Comparison of ENCODE assay signal across 16 cellular contexts in genomic region chr12:88453323-88453722, GRCh38.
"Had no signal": no experiment of that assay in that cellular context is flagged by ENCODE, and none has a peak within 500 bp of the region (broad histone marks: within the 10 kb centered on the region; RNA-seq: fewer than 3 reads in every experiment).

No MANE protein-coding gene starts in this region.

- H3K27ac Mint-ChIP-seq: activated naive CD8-positive, alpha-beta T cell; natural killer cell treated with Interleukin-12 subunit alpha and Interleukin-12 subunit beta and Interleukin-15 and Interleukin-18, amount 100 ng/mL, for 72 hours had no signal

- H3K4me3 ChIP-seq: ascending aorta, coronary artery, mucosa of descending colon, psoas muscle, thoracic aorta had no signal

- DNase-seq: activated CD4-positive, alpha-beta T cell treated with anti-CD3 and anti-CD28 coated beads, Interleukin-2, amount 50 U/mL, for 48 hours; activated effector memory CD4-positive, alpha-beta T cell treated with anti-CD3 and anti-CD28 coated beads, Interleukin-2, amount 50 U/mL, for 16 hours; activated T-cell treated with anti-CD3 and anti-CD28 coated beads, Interleukin-2, amount 50 U/mL, for 4 hours; caudate nucleus; effector memory CD4-positive, alpha-beta T cell; head of caudate nucleus; mucosa of descending colon; nucleus accumbens; psoas muscle; stimulated activated CD4-positive, alpha-beta T cell treated with anti-CD3 and anti-CD28 coated beads, Interleukin-2, amount 100 ng/mL, for 48 hours; stimulated activated naive CD4-positive, alpha-beta T cell treated with Interleukin-2 at 50 U/mL for 16 hours had no signal

- H3K36me3 Mint-ChIP-seq: activated naive CD8-positive, alpha-beta T cell; natural killer cell treated with Interleukin-12 subunit alpha and Interleukin-12 subunit beta and Interleukin-15 and Interleukin-18, amount 100 ng/mL, for 72 hours had no signal

- H3K27me3 Mint-ChIP-seq: activated naive CD8-positive, alpha-beta T cell; natural killer cell treated with Interleukin-12 subunit alpha and Interleukin-12 subunit beta and Interleukin-15 and Interleukin-18, amount 100 ng/mL, for 72 hours had no signal

- H3K9me3 Mint-ChIP-seq: activated T-cell treated with anti-CD3 and anti-CD28 coated beads, Interleukin-2, amount 50 U/mL, for 4 hours had no signal

- H3K4me3 Mint-ChIP-seq: activated naive CD8-positive, alpha-beta T cell; activated T-cell treated with anti-CD3 and anti-CD28 coated beads, Interleukin-2, amount 50 U/mL, for 4 hours; natural killer cell treated with Interleukin-12 subunit alpha and Interleukin-12 subunit beta and Interleukin-15 and Interleukin-18, amount 100 ng/mL, for 72 hours had no signal
